Comparison of ENCODE assay signal across 23 cellular contexts in the genomic region with DNA sequence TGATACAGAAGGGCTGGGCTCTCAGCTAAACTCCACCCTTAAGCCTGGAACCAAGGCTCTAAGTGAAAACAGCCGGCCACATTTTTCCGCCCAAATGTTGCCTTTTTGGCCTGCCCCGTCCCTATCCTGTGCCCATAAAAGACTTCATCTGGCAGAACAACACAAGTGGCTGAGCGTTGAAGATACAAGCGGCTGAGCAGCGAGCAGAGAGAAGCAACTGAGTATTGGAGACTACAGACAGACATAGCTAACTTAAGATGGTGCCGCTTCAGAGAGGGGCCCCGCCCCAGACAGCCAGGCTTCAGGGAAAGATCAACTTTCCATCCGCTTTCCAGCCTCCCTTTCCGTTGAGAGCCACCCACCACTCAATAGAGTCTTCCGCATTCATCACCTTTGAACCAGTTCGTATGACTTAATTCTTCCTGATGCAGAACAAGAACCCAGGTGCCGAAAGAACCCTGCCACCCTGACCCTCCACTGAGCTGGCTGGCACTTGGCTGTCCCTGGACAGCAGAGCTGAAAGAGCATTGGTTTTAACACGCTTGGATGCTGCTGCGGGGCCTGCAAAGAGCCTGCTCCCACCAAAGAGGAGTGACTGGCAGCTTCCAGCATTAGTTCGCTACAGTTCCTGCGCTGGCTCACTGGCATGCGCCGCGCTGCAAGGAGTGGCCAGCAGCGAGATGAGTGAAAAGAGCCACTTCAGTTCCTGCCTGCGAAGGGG.
DNase-seq lines count a peak whose midpoint lies in the region; ATAC-seq and TF ChIP-seq lines count a peak whose summit lies in the region.
"Had no signal": no experiment of that assay in that cellular context is flagged by ENCODE, and none has a peak within 500 bp of the region (broad histone marks: within the 10 kb centered on the region; RNA-seq: fewer than 3 reads in every experiment).

No MANE protein-coding gene starts in this region.

- H3K4me1 Mint-ChIP-seq in mesothelial cell of epicardium, result peaks cover 11% of the 10 kb centered on the region
- H3K4me1 Mint-ChIP-seq: activated naive CD4-positive, alpha-beta T cell treated with anti-CD3 and anti-CD28 coated beads, Interleukin-2, amount 50 U/mL, for 24 hours; brain had no signal

- H3K27ac ChIP-seq in GM23248, result peak overlapping the region; percentile 94
- H3K27ac ChIP-seq in mesenchymal stem cell (ENCODE audit: low read length, poor library complexity, severe bottlenecking), result no peak overlapping the region
- H3K27ac ChIP-seq in thoracic aorta, result peak overlapping the region; percentile 12 to 15
- H3K27ac ChIP-seq: BLaER1 treated with 17β-estradiol and CSF1 and Interleukin-3, amounts not matched to agents 10 nM and 100 nM; right lobe of liver; WERI-Rb-1 had no signal

- no peak overlapping the region for H4K8ac ChIP-seq in mesenchymal stem cell (ENCODE audit: low read length)

- peak overlapping the region; percentile 82 for H3K9ac ChIP-seq in GM23248
- peak overlapping the region; percentile 94 for H3K9ac ChIP-seq in mesenchymal stem cell (ENCODE audit: low read length)
- H3K9ac ChIP-seq: BLaER1 treated with 17β-estradiol and CSF1 and Interleukin-3, amounts not matched to agents 10 nM and 100 nM had no signal

- H3K4me1 ChIP-seq in GM23248 (ENCODE audit: insufficient read depth) (peaks cover 44% of the 10 kb centered on the region), mesenchymal stem cell (ENCODE audit: control insufficient read depth, insufficient read depth, low read depth, low read length) (peaks cover 3% of the 10 kb centered on the region), thoracic aorta (ENCODE audit: control insufficient read depth in 1 of 2, low read depth in 2 of 2) (peaks cover 14% of the 10 kb centered on the region in 2 donors)
- H3K4me1 ChIP-seq: BLaER1 treated with 17β-estradiol and CSF1 and Interleukin-3, amounts not matched to agents 10 nM and 100 nM; right lobe of liver had no signal

- H3K9me3 Mint-ChIP-seq in mesothelial cell of epicardium, result no peaks in the 10 kb centered on the region
- H3K9me3 Mint-ChIP-seq: activated naive CD4-positive, alpha-beta T cell treated with anti-CD3 and anti-CD28 coated beads, Interleukin-2, amount 50 U/mL, for 24 hours had no signal

- no peak overlapping the region for H2BK120ac ChIP-seq in mesenchymal stem cell (ENCODE audit: low read depth, low read length)

- peak overlapping the region in 1 of 2 experiments; percentile 32 for H3K18ac ChIP-seq in mesenchymal stem cell (ENCODE audit: low read depth in 1 of 2, low read length in 2 of 2)

- no peak overlapping the region for H3K4ac ChIP-seq in mesenchymal stem cell (ENCODE audit: low read depth in 1 of 2, low read length in 2 of 2)

- no peak overlapping the region for H3K23ac ChIP-seq in mesenchymal stem cell (ENCODE audit: low read length in 2 of 2)

- H3K27ac Mint-ChIP-seq in mesothelial cell of epicardium, result no peak overlapping the region
- H3K27ac Mint-ChIP-seq: activated CD8-positive, alpha-beta T cell treated with anti-CD3 and anti-CD28 coated beads, Interleukin-2, amount 10 ng/mL, durations not matched to agents 7 days and 5 days; activated naive CD4-positive, alpha-beta T cell treated with anti-CD3 and anti-CD28 coated beads, Interleukin-2, amount 50 U/mL, for 24 hours; brain had no signal

- ATAC-seq in thoracic aorta (ENCODE audit: insufficient number of reproducible peaks, low FRiP score, low read depth) (no peak), HG02759 (IDR thresholded peaks at IDR 0.05; ENCODE audit: unreplicated experiment) (no peak)
- ATAC-seq: activated CD8-positive, alpha-beta T cell treated with anti-CD3 and anti-CD28 coated beads, Interleukin-2, amount 10 ng/mL, durations not matched to agents 7 days and 5 days; left colon; right lobe of liver had no signal

- no peaks in the 10 kb centered on the region for H3K9me2 ChIP-seq in GM23248 (ENCODE audit: insufficient read depth)

- peaks cover 32% of the 10 kb centered on the region for H3F3A ChIP-seq in GM23248 (ENCODE audit: insufficient read depth)

- DNase-seq in GM23248 (peak; percentile 73), SHP77 (lab: John Stamatoyannopoulos, UW) (peak; percentile 44 to 65), mesenchymal stem cell (no peak), thoracic aorta (ENCODE audit: low spot score) (no peak), mesothelial cell of epicardium (ENCODE audit: low spot score in 2 of 2, unreplicated experiment in 2 of 2) (no peak)
- no peak for DNase-seq in activated CD8-positive, alpha-beta memory T cell treated with anti-CD3 and anti-CD28 coated beads, Interleukin-2, amount 50 U/mL, for 4 hours
- DNase-seq: activated CD8-positive, alpha-beta T cell treated with anti-CD3 and anti-CD28 coated beads, Interleukin-2, amount 10 ng/mL, durations not matched to agents 7 days and 5 days; activated T-cell treated with anti-CD3 and anti-CD28 coated beads, Interleukin-2, amount 50 U/mL, for 48 hours; DMS 273 treated with DMSO at 0.1 percent for 48 hours; foreskin melanocyte; left colon; MG63; NCI-H1694; NCI-H446 treated with DMSO at 0.1 percent for 48 hours; occipital lobe; SIG-M5; stimulated activated CD4-positive, alpha-beta T cell treated with anti-CD3 and anti-CD28 coated beads, Interleukin-2, amount 100 ng/mL, for 48 hours; WERI-Rb-1 had no signal

- H2BK15ac ChIP-seq in mesenchymal stem cell (ENCODE audit: low read depth, poor library complexity, severe bottlenecking), result peak overlapping the region; percentile 53

- no peaks in the 10 kb centered on the region for H3K36me3 ChIP-seq in GM23248 (ENCODE audit: low read depth)
- no peaks in the 10 kb centered on the region for H3K36me3 ChIP-seq in mesenchymal stem cell (ENCODE audit: control insufficient read depth in 1 of 2, insufficient read depth in 2 of 2, low read depth in 1 of 2, low read length in 2 of 2)
- no peaks in the 10 kb centered on the region for H3K36me3 ChIP-seq in thoracic aorta
- H3K36me3 ChIP-seq: BLaER1 treated with 17β-estradiol and CSF1 and Interleukin-3, amounts not matched to agents 10 nM and 100 nM; MG63; right lobe of liver; WERI-Rb-1 had no signal

- H3K4me3 ChIP-seq in GM23248 (peak overlapping the region; percentile 68), mesenchymal stem cell (ENCODE audit: insufficient read depth in 1 of 2, low read depth in 1 of 2, low read length in 2 of 2) (peak overlapping the region in 1 of 2 experiments; percentile 63), thoracic aorta (no peak overlapping the region)
- H3K4me3 ChIP-seq: BLaER1 treated with 17β-estradiol and CSF1 and Interleukin-3, amounts not matched to agents 10 nM and 100 nM; MG63; right lobe of liver had no signal

- H3K14ac ChIP-seq in mesenchymal stem cell (ENCODE audit: low read length in 2 of 2), result no peak overlapping the region

- H3K4me2 ChIP-seq in GM23248 (ENCODE audit: unreplicated experiment) (peak overlapping the region; percentile 85), mesenchymal stem cell (ENCODE audit: low read length, poor library complexity, severe bottlenecking) (no peak overlapping the region)
- H3K4me2 ChIP-seq: BLaER1 treated with 17β-estradiol and CSF1 and Interleukin-3, amounts not matched to agents 10 nM and 100 nM had no signal

- WGBS in GM23248 (ENCODE audit: low coverage in 1 of 2, low lambda C conversion rate in 2 of 2, missing lambda C conversion rate in 2 of 2), 2 experiments, result 21 to 24% methylated on average over 22 of the region's 22 CpGs
- WGBS in mesenchymal stem cell, result 97% methylated on average over 21 of the region's 22 CpGs

- peaks cover 3% of the 10 kb centered on the region for H3K79me1 ChIP-seq in mesenchymal stem cell (replicated peaks; ENCODE audit: low read length, poor library complexity, severe bottlenecking)

- H3K9me3 ChIP-seq in GM23248 (ENCODE audit: low read depth), result no peaks in the 10 kb centered on the region
- H3K9me3 ChIP-seq in mesenchymal stem cell (ENCODE audit: control insufficient read depth, low read length), result no peaks in the 10 kb centered on the region
- H3K9me3 ChIP-seq in thoracic aorta, result no peaks in the 10 kb centered on the region
- H3K9me3 ChIP-seq: BLaER1 treated with 17β-estradiol and CSF1 and Interleukin-3, amounts not matched to agents 10 nM and 100 nM; MG63; right lobe of liver had no signal

- TF ChIP-seq CTCF in thoracic aorta (IDR thresholded peaks at IDR 0.05) (no peak), mesothelial cell of epicardium (IDR thresholded peaks at IDR 0.05; ENCODE audit: unreplicated experiment) (no peak)

- H3K4me3 Mint-ChIP-seq in mesothelial cell of epicardium, result no peak overlapping the region
- H3K4me3 Mint-ChIP-seq: activated CD8-positive, alpha-beta T cell treated with anti-CD3 and anti-CD28 coated beads, Interleukin-2, amount 10 ng/mL, durations not matched to agents 7 days and 5 days; activated naive CD4-positive, alpha-beta T cell treated with anti-CD3 and anti-CD28 coated beads, Interleukin-2, amount 50 U/mL, for 24 hours; brain had no signal

- H2AFZ ChIP-seq in GM23248, result peak overlapping the region; percentile 93
- peak overlapping the region; percentile 29 for H2AFZ ChIP-seq in mesenchymal stem cell (ENCODE audit: low read depth, low read length)

- no peaks in the 10 kb centered on the region for H3K27me3 Mint-ChIP-seq in mesothelial cell of epicardium (ENCODE audit: low read depth)
- H3K27me3 Mint-ChIP-seq: activated naive CD4-positive, alpha-beta T cell treated with anti-CD3 and anti-CD28 coated beads, Interleukin-2, amount 50 U/mL, for 24 hours; brain had no signal

- in situ Hi-C loops in GM23248 (cut with MboI), result no loop called here

- H2BK12ac ChIP-seq in mesenchymal stem cell (ENCODE audit: low read length in 2 of 2), result peak overlapping the region in 1 of 2 experiments; percentile 15

- H3K27me3 ChIP-seq in GM23248 (replicated peaks; ENCODE audit: insufficient read depth), result no peaks in the 10 kb centered on the region
- H3K27me3 ChIP-seq in mesenchymal stem cell (ENCODE audit: control insufficient read depth in 1 of 2, insufficient read depth in 1 of 2, low read length in 2 of 2), result no peaks in the 10 kb centered on the region
- H3K27me3 ChIP-seq in thoracic aorta (replicated peaks; ENCODE audit: insufficient read depth), result no peaks in the 10 kb centered on the region
- H3K27me3 ChIP-seq: BLaER1 treated with 17β-estradiol and CSF1 and Interleukin-3, amounts not matched to agents 10 nM and 100 nM; MG63; right lobe of liver had no signal

- H2AK5ac ChIP-seq in mesenchymal stem cell (ENCODE audit: low read length, severe bottlenecking), result peak overlapping the region; percentile 2

- no peak overlapping the region for H2BK5ac ChIP-seq in mesenchymal stem cell (ENCODE audit: low read depth, low read length, poor library complexity, severe bottlenecking)

- H3K36me3 Mint-ChIP-seq in mesothelial cell of epicardium, result no peaks in the 10 kb centered on the region
- H3K36me3 Mint-ChIP-seq: activated naive CD4-positive, alpha-beta T cell treated with anti-CD3 and anti-CD28 coated beads, Interleukin-2, amount 50 U/mL, for 24 hours; brain had no signal

- no peaks in the 10 kb centered on the region for H3K79me2 ChIP-seq in GM23248 (ENCODE audit: insufficient read depth)

- no peaks in the 10 kb centered on the region for H4K20me1 ChIP-seq in GM23248 (ENCODE audit: insufficient read depth)
- H4K20me1 ChIP-seq: BLaER1 treated with 17β-estradiol and CSF1 and Interleukin-3, amounts not matched to agents 10 nM and 100 nM had no signal

- no peak overlapping the region for H4K91ac ChIP-seq in mesenchymal stem cell (ENCODE audit: low read length)

Comparison
In these comparisons a context has a peak if more than half of its experiments do, and no peak if none do; other contexts are left out.
1. DNase-seq: peak in GM23248 (single experiment) and SHP77 (2 of 2); none in mesenchymal stem cell (single experiment), thoracic aorta (single experiment), mesothelial cell of epicardium (0 of 2) and activated CD8-positive, alpha-beta memory T cell treated with anti-CD3 and anti-CD28 coated beads, Interleukin-2, amount 50 U/mL, for 4 hours (single experiment).